Comparison of ENCODE assay signal across 5 cellular contexts in genomic region chr14:78355109-78355508, GRCh38.
"Had no signal": no experiment of that assay in that cellular context is flagged by ENCODE, and none has a peak within 500 bp of the region (broad histone marks: within the 10 kb centered on the region; RNA-seq: fewer than 3 reads in every experiment).

No MANE protein-coding gene starts in this region.

- H3K27ac ChIP-seq: HL-60 had no signal

- H3K36me3 ChIP-seq: HAP-1 had no signal

- H3K4me1 ChIP-seq: HAP-1 had no signal

- DNase-seq: GOT3, H7, HFFc6 had no signal

- H3K4me3 ChIP-seq: HAP-1 had no signal
